ENCODE assay signal across 8 cellular contexts in the genomic region with DNA sequence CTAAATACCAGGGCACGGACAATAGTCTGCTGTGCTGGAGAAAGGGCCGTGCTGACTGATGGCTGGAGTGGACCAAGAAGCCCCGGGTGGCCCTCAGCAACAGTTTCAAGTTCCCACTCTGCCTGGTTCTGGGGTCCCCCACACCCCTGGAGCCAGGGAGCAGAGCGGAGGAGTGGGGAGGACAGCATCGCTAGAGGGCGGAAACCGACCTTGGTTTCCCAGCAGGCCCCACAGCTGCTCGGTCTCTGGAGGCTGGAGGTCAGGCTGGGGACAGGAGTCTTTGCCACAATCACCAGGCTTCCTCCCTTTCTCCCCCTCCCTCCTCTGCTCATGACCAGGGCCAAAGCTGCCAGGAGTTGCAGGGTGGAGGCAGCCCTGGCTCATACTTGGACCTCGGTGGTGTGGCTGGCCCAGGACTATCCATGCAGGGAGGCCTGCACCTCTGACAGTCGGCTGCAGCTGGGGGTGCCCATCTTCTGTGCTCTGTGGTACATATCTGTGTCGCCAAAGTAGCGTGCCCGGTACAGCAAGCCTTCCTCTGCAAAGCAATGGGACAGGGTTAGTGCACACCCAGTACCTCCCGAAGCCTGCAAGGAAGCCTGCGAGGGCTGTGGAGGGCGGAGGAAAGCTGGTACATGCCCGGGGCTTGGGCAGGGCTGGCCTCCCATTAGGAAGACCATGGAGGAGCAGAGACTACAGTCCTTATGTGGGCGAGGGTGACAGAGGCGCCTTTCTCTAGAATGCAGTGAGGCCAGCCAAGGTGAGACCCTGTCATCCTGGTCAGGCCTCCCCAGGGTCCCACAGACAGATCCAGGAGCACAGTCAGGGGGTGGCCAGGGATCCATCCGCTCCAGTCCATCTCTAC. TPM values are rescaled to one million over a fixed set of nuclear protein-coding genes. Genes with fewer than 3 reads are reported as not detected.
A peak's percentile ranks its signal among the peaks of the same experiment; 100 is the strongest.
DNase-seq lines count a peak whose midpoint lies in the region; ATAC-seq and TF ChIP-seq lines count a peak whose summit lies in the region.

No MANE protein-coding gene starts in this region.

- H3K9me3 ChIP-seq in right atrium auricular region = no peaks in the 10 kb centered on the region

- peak; percentile 34 for ATAC-seq in GM21367 (IDR thresholded peaks at IDR 0.05; ENCODE audit: unreplicated experiment)

- peaks cover 47% of the 10 kb centered on the region for H3K36me3 Mint-ChIP-seq in activated T-helper 2 cell treated with anti-CD3 and anti-CD28 coated beads, Interferon-gamma antibody, Interleukin-2, Interleukin-4, amounts not matched to agents 10 μg/mL and 5 μg/mL and 100 μg/mL, durations not matched to agents 14 hours and 24 hours and 36 hours (ENCODE audit: low read depth)

- in situ Hi-C loops in Caki2 (cut with HindIII; ENCODE audit: low pct_unique_long_range_greater_than_20kb, low sequenced_read_pairs) = no loop called here

- peaks cover 63% of the 10 kb centered on the region for H3K4me1 Mint-ChIP-seq in activated T-helper 2 cell treated with anti-CD3 and anti-CD28 coated beads, Interferon-gamma antibody, Interleukin-2, Interleukin-4, amounts not matched to agents 10 μg/mL and 5 μg/mL and 100 μg/mL, durations not matched to agents 14 hours and 24 hours and 36 hours (ENCODE audit: low read depth)

- peaks cover 26% of the 10 kb centered on the region for H3K36me3 ChIP-seq in right atrium auricular region

- peak in 1 of 2 donors; percentile 42 for TF ChIP-seq CTCF in right atrium auricular region (IDR thresholded peaks at IDR 0.05)

- intact Hi-C loops in activated T-helper 2 cell treated with anti-CD3 and anti-CD28 coated beads, Interferon-gamma antibody, Interleukin-2, Interleukin-4, amounts not matched to agents 10 μg/mL and 5 μg/mL and 100 μg/mL, durations not matched to agents 14 hours and 24 hours and 36 hours (cut with micrococcal nuclease) = loop anchor here (1.0 to 10.0 kb wide), 9 partner anchors 15 to 1021 kb away; partner anchors contain the start of genes DDIT4, SLC29A3 and SPOCK2

- H3K4me3 Mint-ChIP-seq in activated T-helper 2 cell treated with anti-CD3 and anti-CD28 coated beads, Interferon-gamma antibody, Interleukin-2, Interleukin-4, amounts not matched to agents 10 μg/mL and 5 μg/mL and 100 μg/mL, durations not matched to agents 14 hours and 24 hours and 36 hours (ENCODE audit: low read depth) = peak overlapping the region; percentile 58

- peak overlapping the region; percentile 99 for H3K27ac Mint-ChIP-seq in activated T-helper 2 cell treated with anti-CD3 and anti-CD28 coated beads, Interferon-gamma antibody, Interleukin-2, Interleukin-4, amounts not matched to agents 10 μg/mL and 5 μg/mL and 100 μg/mL, durations not matched to agents 14 hours and 24 hours and 36 hours

- H3K4me3 ChIP-seq in right atrium auricular region = no peak overlapping the region

- DNase-seq in Caki2 (ENCODE audit: low read depth) = peak; percentile 49
- peak; percentile 61 for DNase-seq in HT-29 (ENCODE audit: low spot score)
- peak; percentile 62 for DNase-seq in activated T-helper 2 cell treated with anti-CD3 and anti-CD28 coated beads, Interferon-gamma antibody, Interleukin-2, Interleukin-4, amounts not matched to agents 10 μg/mL and 5 μg/mL and 100 μg/mL, durations not matched to agents 14 hours and 24 hours and 36 hours (ENCODE audit: low spot score)
- peak; percentile 83 for DNase-seq in right atrium auricular region (ENCODE audit: low spot score)
- DNase-seq in stimulated activated naive CD4-positive, alpha-beta T cell treated with Interleukin-2 at 50 U/mL for 16 hours (lab: John Stamatoyannopoulos, UW) = peak; percentile 11
- DNase-seq in Ammon's horn (ENCODE audit: low spot score) = no peak
- no peak for DNase-seq in mesenteric fat pad (ENCODE audit: low spot score)

- H3K27ac ChIP-seq in right atrium auricular region = peak overlapping the region; percentile 87 to 94

- no peaks in the 10 kb centered on the region for H3K27me3 ChIP-seq in right atrium auricular region

- H3K27me3 Mint-ChIP-seq in activated T-helper 2 cell treated with anti-CD3 and anti-CD28 coated beads, Interferon-gamma antibody, Interleukin-2, Interleukin-4, amounts not matched to agents 10 μg/mL and 5 μg/mL and 100 μg/mL, durations not matched to agents 14 hours and 24 hours and 36 hours (ENCODE audit: low read depth) = no peaks in the 10 kb centered on the region

- peaks cover 0 to 73% of the 10 kb centered on the region in 2 donors for H3K4me1 ChIP-seq in right atrium auricular region

- H3K9me3 Mint-ChIP-seq in activated T-helper 2 cell treated with anti-CD3 and anti-CD28 coated beads, Interferon-gamma antibody, Interleukin-2, Interleukin-4, amounts not matched to agents 10 μg/mL and 5 μg/mL and 100 μg/mL, durations not matched to agents 14 hours and 24 hours and 36 hours = no peaks in the 10 kb centered on the region

RNA-seq across cellular contexts. Expression of gene DNAJB12, which starts 19.1 kb away (rescaled TPM):
- 17.5 and 26.9 TPM in 2 replicates for total RNA-seq in Caki2 (2014; rRNA removed; shearing (Covaris generic); ENCODE audit: low replicate concordance)
- 54.4 and 58.1 TPM in 2 replicates for total RNA-seq in HT-29 (2014; rRNA removed; shearing (Covaris generic))
- total RNA-seq in activated T-helper 2 cell treated with anti-CD3 and anti-CD28 coated beads, Interferon-gamma antibody, Interleukin-2, Interleukin-4, amounts not matched to agents 10 μg/mL and 5 μg/mL and 100 μg/mL, durations not matched to agents 14 hours and 24 hours and 36 hours = 27.6 and 34.0 TPM in 2 replicates
- 10 to 100 TPM; 24.5 to 36.8 TPM for total RNA-seq in right atrium auricular region
- 37.7 TPM for total RNA-seq in mesenteric fat pad

Comparison
In these comparisons a context has a peak if more than half of its experiments do, and no peak if none do; other contexts are left out.
1. DNase-seq: peak in Caki2 (single experiment), HT-29 (single experiment), activated T-helper 2 cell treated with anti-CD3 and anti-CD28 coated beads, Interferon-gamma antibody, Interleukin-2, Interleukin-4, amounts not matched to agents 10 μg/mL and 5 μg/mL and 100 μg/mL, durations not matched to agents 14 hours and 24 hours and 36 hours (single experiment), right atrium auricular region (single experiment) and stimulated activated naive CD4-positive, alpha-beta T cell treated with Interleukin-2 at 50 U/mL for 16 hours (single experiment); none in Ammon's horn (single experiment) and mesenteric fat pad (single experiment).